13 cellular contexts compared by ENCODE assay signal in genomic region chr15:63797103-63797502, GRCh38.
"Had no signal": no experiment of that assay in that cellular context is flagged by ENCODE, and none has a peak within 500 bp of the region (broad histone marks: within the 10 kb centered on the region; RNA-seq: fewer than 3 reads in every experiment).

No MANE protein-coding gene starts in this region.

- H3K9me3 ChIP-seq: lower lobe of right lung, tibial artery had no signal

- ATAC-seq: foreskin keratinocyte, left cardiac atrium, lower lobe of right lung, sciatic nerve had no signal

- DNase-seq: cerebellar nuclear complex, dermis blood vessel endothelial cell, foreskin keratinocyte, kidney, left cardiac atrium, left ventricle myocardium inferior, lower lobe of right lung, mesenchymal stem cell, midbrain, posterior cingulate gyrus, tibial artery had no signal

- H3K27me3 ChIP-seq: foreskin keratinocyte, tibial artery had no signal

- H3K4me3 ChIP-seq: left ventricle myocardium inferior, lower lobe of right lung, tibial artery had no signal

- H3K27me3 Mint-ChIP-seq: stimulated activated naive CD8-positive, alpha-beta T cell treated with anti-CD3 and anti-CD28 coated beads, Interleukin-15, Interleukin-2, amounts not matched to agents 100 ng/mL and 50 ng/mL, for 24 hours had no signal

- H3K27ac Mint-ChIP-seq: stimulated activated naive CD8-positive, alpha-beta T cell treated with anti-CD3 and anti-CD28 coated beads, Interleukin-15, Interleukin-2, amounts not matched to agents 100 ng/mL and 50 ng/mL, for 24 hours had no signal

- H3K4me3 Mint-ChIP-seq: stimulated activated naive CD8-positive, alpha-beta T cell treated with anti-CD3 and anti-CD28 coated beads, Interleukin-15, Interleukin-2, amounts not matched to agents 100 ng/mL and 50 ng/mL, for 24 hours had no signal

- H3K36me3 ChIP-seq: left ventricle myocardium inferior, lower lobe of right lung, tibial artery had no signal

- H3K27ac ChIP-seq: foreskin keratinocyte, left ventricle myocardium inferior, lower lobe of right lung, tibial artery had no signal
